In genomic region chr9:19946446-19947109, GRCh38 we compare ENCODE assay signal across 8 cellular contexts.
A peak's percentile ranks its signal among the peaks of the same experiment; 100 is the strongest.
DNase-seq lines count a peak whose midpoint lies in the region; ATAC-seq, FAIRE-seq and TF ChIP-seq lines count a peak whose summit lies in the region.

No MANE protein-coding gene starts in this region.

- no TSS peak for BruUV-seq in PC-9 (replicated peaks; lab: Mats Ljungman, UMichigan)

- no peaks in the 10 kb centered on the region for H3K9me2 ChIP-seq in PC-9 (ENCODE audit: insufficient read depth)

- dilution Hi-C loops in keratinocyte (cut with MboI; ENCODE audit: extremely low pct_ligation_motif_present, low sequenced_read_pairs), result loop anchor here (25.0 kb wide), 2 partner anchors 241 to 416 kb away; no protein-coding TSS in a partner anchor

- intact Hi-C loops in PC-9 (cut with micrococcal nuclease; ENCODE audit: unreplicated experiment), result no loop called here
- intact Hi-C loops in sigmoid colon (cut with DNase I), result no loop called here

- TF ChIP-seq CTCF in PC-9 (conservative IDR thresholded peaks at IDR 0.05) (0 out of 2 replicates have a peak, but pooled peaks have one; percentile 17), keratinocyte (optimal IDR thresholded peaks at IDR 0.05 in 1 of 3, IDR thresholded peaks at IDR 0.05 in 1 of 3, conservative IDR thresholded peaks at IDR 0.05 in 1 of 3; ENCODE audit: extremely low read depth in 1 of 3, insufficient read depth in 2 of 3, low read length in 3 of 3) (peak; percentile 65 to 84 (median 78)), sigmoid colon (IDR thresholded peaks at IDR 0.05) (no peak)

- no peak for ATAC-seq in GM18520 (IDR thresholded peaks at IDR 0.05; ENCODE audit: unreplicated experiment)

- TF ChIP-seq EP300 in sigmoid colon (IDR thresholded peaks at IDR 0.05), result no peak

- H4K20me1 ChIP-seq in PC-9 (ENCODE audit: insufficient read depth), result no peaks in the 10 kb centered on the region
- no peaks in the 10 kb centered on the region for H4K20me1 ChIP-seq in keratinocyte (ENCODE audit: control insufficient read depth, extremely low read depth, insufficient read depth, low read length)

- no peaks in the 10 kb centered on the region for H3K79me2 ChIP-seq in PC-9 (ENCODE audit: low read depth)
- no peaks in the 10 kb centered on the region for H3K79me2 ChIP-seq in keratinocyte (ENCODE audit: control insufficient read depth, insufficient read depth, low read length)

- H3K9ac ChIP-seq in keratinocyte (ENCODE audit: control insufficient read depth, extremely low read depth, insufficient read depth, low read length), result no peak overlapping the region

- no peak overlapping the region for H3K4me3 ChIP-seq in PC-9
- no peak overlapping the region for H3K4me3 ChIP-seq in keratinocyte (ENCODE audit: control insufficient read depth in 2 of 3, extremely low read depth in 1 of 3, insufficient read depth in 2 of 3, low read depth in 1 of 3, low read length in 3 of 3)
- no peak overlapping the region for H3K4me3 ChIP-seq in sigmoid colon

- H3K4me2 ChIP-seq in PC-9 (no peak overlapping the region), keratinocyte (ENCODE audit: control insufficient read depth, extremely low read depth, insufficient read depth, low read depth, low read length) (no peak overlapping the region)

- in situ Hi-C loops in G401 (cut with HindIII; ENCODE audit: low sequenced_read_pairs), result no loop called here

- peak; percentile 77 for FAIRE-seq in keratinocyte (lab: Jason Lieb, UNC)

- H3K4me1 ChIP-seq in PC-9 (replicated peaks; ENCODE audit: insufficient read depth), result no peaks in the 10 kb centered on the region
- no peaks in the 10 kb centered on the region for H3K4me1 ChIP-seq in keratinocyte (ENCODE audit: control insufficient read depth, extremely low read depth, insufficient read depth, low read length)
- no peaks in the 10 kb centered on the region for H3K4me1 ChIP-seq in sigmoid colon

- H3K9me3 ChIP-seq in PC-9 (ENCODE audit: insufficient read depth, low read depth) (no peaks in the 10 kb centered on the region), keratinocyte (ENCODE audit: control insufficient read depth, low read depth, low read length) (no peaks in the 10 kb centered on the region), sigmoid colon (no peaks in the 10 kb centered on the region)

- no peaks in the 10 kb centered on the region for H3K9me1 ChIP-seq in keratinocyte (ENCODE audit: control insufficient read depth, extremely low read depth, insufficient read depth, low read length)

- no peaks in the 10 kb centered on the region for H3F3A ChIP-seq in PC-9 (ENCODE audit: insufficient read depth, low read depth)

- DNase-seq in G401 (ENCODE audit: low spot score) (peak; percentile 13), HCEC 1CT (peak; percentile 71), PC-9 (no peak), keratinocyte (ENCODE audit: low read depth, low spot score) (no peak), sigmoid colon (no peak), NCI-H2107 treated with DMSO at 0.1 percent for 48 hours (lab: John Stamatoyannopoulos, UW; ENCODE audit: unreplicated experiment) (no peak), cerebellar nuclear complex (lab: John Stamatoyannopoulos, UW) (no peak)

- H3K27ac ChIP-seq in PC-9 (no peak overlapping the region), keratinocyte (ENCODE audit: control insufficient read depth, insufficient read depth, low read length) (no peak overlapping the region), sigmoid colon (no peak overlapping the region)

- no peak for TF ChIP-seq POLR2A in sigmoid colon (IDR thresholded peaks at IDR 0.05)

- CTCF ChIA-PET in PC-9 (lab: Charles Lee), result no interaction called here

- H3K36me3 ChIP-seq in PC-9 (ENCODE audit: low read depth) (no peaks in the 10 kb centered on the region), keratinocyte (ENCODE audit: control insufficient read depth in 2 of 2, extremely low read depth in 1 of 2, insufficient read depth in 2 of 2, low read length in 2 of 2) (no peaks in the 10 kb centered on the region), sigmoid colon (no peaks in the 10 kb centered on the region)

- H2AFZ ChIP-seq in PC-9, result no peak overlapping the region
- H2AFZ ChIP-seq in keratinocyte (ENCODE audit: control insufficient read depth, low read length), result no peak overlapping the region

- H3K27me3 ChIP-seq in PC-9 (ENCODE audit: insufficient read depth, low read depth) (no peaks in the 10 kb centered on the region), keratinocyte (ENCODE audit: control insufficient read depth, extremely low read depth, insufficient read depth, low read length) (no peaks in the 10 kb centered on the region), sigmoid colon (no peaks in the 10 kb centered on the region)

- 53 to 56% methylated on average over 4 of the region's 4 CpGs for WGBS in sigmoid colon, 2 donors

- POLR2A ChIA-PET in PC-9 (lab: Charles Lee; ENCODE audit: unreplicated experiment), result no interaction called here

Comparison
In these comparisons a context has a peak if more than half of its experiments do, and no peak if none do; other contexts are left out.
1. DNase-seq: peak in G401 (single experiment) and HCEC 1CT (single experiment); none in PC-9 (0 of 2), keratinocyte (single experiment), sigmoid colon (single experiment), NCI-H2107 treated with DMSO at 0.1 percent for 48 hours (single experiment) and cerebellar nuclear complex (0 of 2).
2. CTCF ChIP-seq: peak in PC-9 (single experiment) and keratinocyte (3 of 3); none in sigmoid colon (0 of 4).